Comparison of ENCODE assay signal across 14 cellular contexts in the genomic region with DNA sequence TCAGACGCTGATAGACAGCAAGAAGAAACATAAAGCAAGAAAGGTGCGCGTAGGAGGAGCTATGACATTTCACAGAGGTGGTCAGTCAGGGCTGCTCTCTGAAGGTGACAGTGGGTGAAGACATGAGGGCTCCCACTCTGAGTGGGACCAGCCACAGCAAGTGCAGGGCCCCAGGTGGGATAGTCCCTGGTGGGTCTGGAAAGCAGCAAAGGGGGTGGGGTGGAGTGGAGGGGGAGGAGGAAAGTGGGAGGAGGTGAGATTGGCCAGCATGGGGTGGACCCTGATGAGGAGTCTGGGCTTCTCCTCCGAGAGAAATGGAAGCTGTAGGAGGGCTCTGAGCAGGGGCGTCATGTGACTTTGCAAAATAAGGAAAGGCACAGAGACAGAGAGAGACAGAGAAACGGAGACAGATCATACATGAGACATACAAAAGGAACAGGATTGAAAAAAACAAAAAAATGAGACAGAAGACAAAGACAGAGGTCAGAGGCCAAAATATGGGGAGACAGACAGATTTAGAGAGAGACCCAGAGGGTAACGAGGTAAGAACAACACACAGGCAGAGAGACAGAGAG. TPM values are rescaled to one million over a fixed set of nuclear protein-coding genes. Genes with fewer than 3 reads are reported as not detected.
DNase-seq lines count a peak whose midpoint lies in the region; ATAC-seq and TF ChIP-seq lines count a peak whose summit lies in the region.
"Had no signal": no experiment of that assay in that cellular context is flagged by ENCODE, and none has a peak within 500 bp of the region (broad histone marks: within the 10 kb centered on the region; RNA-seq: fewer than 3 reads in every experiment).

No MANE protein-coding gene starts in this region.

- H3K27ac ChIP-seq in CD4-positive, alpha-beta memory T cell (ENCODE audit: low read depth, low read length) = no peak overlapping the region
- H3K27ac ChIP-seq in lower lobe of right lung = no peak overlapping the region
- H3K27ac ChIP-seq: esophagus muscularis mucosa, psoas muscle, RWPE1, thoracic aorta had no signal

- peaks cover 34% of the 10 kb centered on the region for H3K36me3 ChIP-seq in CD4-positive, alpha-beta memory T cell (ENCODE audit: insufficient read depth, low read length)
- H3K36me3 ChIP-seq in lower lobe of right lung = peaks cover 5% of the 10 kb centered on the region
- H3K36me3 ChIP-seq: thoracic aorta had no signal

- peak overlapping the region; percentile 46 to 93 (median 76) for H3K4me3 Mint-ChIP-seq in CD4-positive, alpha-beta memory T cell
- H3K4me3 Mint-ChIP-seq in activated T-helper 17 cell treated with anti-CD3 and anti-CD28 coated beads, Interleukin-2, amount 50 U/mL, for 72 hours = peak overlapping the region; percentile 98
- H3K4me3 Mint-ChIP-seq in naive thymus-derived CD8-positive, alpha-beta T cell = peak overlapping the region in 9 of 10 donors; percentile 57 to 97 (median 79)

- CTCF ChIA-PET in CD4-positive, alpha-beta memory T cell (lab: Charles Lee; ENCODE audit: partially characterized antibody) = interaction anchor here (0.8 to 1.7 kb wide), 2 partner anchors 57 to 70 kb away, joined by 3 read pairs; no protein-coding TSS in a partner anchor

- H3K27me3 ChIP-seq in CD4-positive, alpha-beta memory T cell (ENCODE audit: insufficient read depth, low read length) = no peaks in the 10 kb centered on the region
- H3K27me3 ChIP-seq in lower lobe of right lung (ENCODE audit: low read depth) = no peaks in the 10 kb centered on the region
- H3K27me3 ChIP-seq: esophagus muscularis mucosa had no signal

- no peak for DNase-seq in CD4-positive, alpha-beta memory T cell
- DNase-seq in GM12865 (ENCODE audit: low read depth) (no peak), NOMO-1 treated with DMSO at 0.1 percent for 48 hours (lab: John Stamatoyannopoulos, UW; ENCODE audit: unreplicated experiment) (no peak), DMS114 treated with DMSO at 0.1 percent for 48 hours (lab: John Stamatoyannopoulos, UW; ENCODE audit: unreplicated experiment) (no peak), lower lobe of right lung (no peak)
- DNase-seq in naive thymus-derived CD8-positive, alpha-beta T cell = no peak
- DNase-seq: anterior cingulate cortex, dermis blood vessel endothelial cell, NCI-H748 treated with DMSO at 0.1 percent for 48 hours, psoas muscle had no signal

- H3K9me3 Mint-ChIP-seq in CD4-positive, alpha-beta memory T cell = peaks cover 0 to 2% (median 0%) of the 10 kb centered on the region in 8 donors
- H3K9me3 Mint-ChIP-seq in activated T-helper 17 cell treated with anti-CD3 and anti-CD28 coated beads, Interleukin-2, amount 50 U/mL, for 72 hours = no peaks in the 10 kb centered on the region
- no peaks in the 10 kb centered on the region for H3K9me3 Mint-ChIP-seq in naive thymus-derived CD8-positive, alpha-beta T cell

- H3K4me1 ChIP-seq in CD4-positive, alpha-beta memory T cell (ENCODE audit: insufficient read depth, low read length) = peaks cover 60% of the 10 kb centered on the region
- H3K4me1 ChIP-seq in lower lobe of right lung = peaks cover 17% of the 10 kb centered on the region

- TF ChIP-seq CTCF in GM12865 (IDR thresholded peaks at IDR 0.05; ENCODE audit: insufficient read depth, low read depth, low read length, missing control alignments) (no peak), lower lobe of right lung (IDR thresholded peaks at IDR 0.05) (no peak)

- H3K4me1 Mint-ChIP-seq in CD4-positive, alpha-beta memory T cell = peaks cover 30 to 68% (median 52%) of the 10 kb centered on the region in 4 donors
- peaks cover 37% of the 10 kb centered on the region for H3K4me1 Mint-ChIP-seq in activated T-helper 17 cell treated with anti-CD3 and anti-CD28 coated beads, Interleukin-2, amount 50 U/mL, for 72 hours
- peaks cover 38 to 70% (median 52%) of the 10 kb centered on the region in 4 donors for H3K4me1 Mint-ChIP-seq in naive thymus-derived CD8-positive, alpha-beta T cell

- H3K27ac Mint-ChIP-seq in CD4-positive, alpha-beta memory T cell = peak overlapping the region; percentile 48 to 94 (median 83)
- peak overlapping the region; percentile 97 for H3K27ac Mint-ChIP-seq in activated T-helper 17 cell treated with anti-CD3 and anti-CD28 coated beads, Interleukin-2, amount 50 U/mL, for 72 hours
- H3K27ac Mint-ChIP-seq in naive thymus-derived CD8-positive, alpha-beta T cell = peak overlapping the region; percentile 75 to 100 (median 82)

- no peak overlapping the region for H3K4me3 ChIP-seq in CD4-positive, alpha-beta memory T cell (ENCODE audit: low read length in 2 of 2)
- peak overlapping the region; percentile 75 for H3K4me3 ChIP-seq in GM12865 (ENCODE audit: low read depth, low read length)
- no peak overlapping the region for H3K4me3 ChIP-seq in lower lobe of right lung
- H3K4me3 ChIP-seq: esophagus muscularis mucosa, psoas muscle, thoracic aorta had no signal

- peaks cover 32 to 73% of the 10 kb centered on the region in 2 donors for H3K36me3 Mint-ChIP-seq in CD4-positive, alpha-beta memory T cell
- H3K36me3 Mint-ChIP-seq in activated T-helper 17 cell treated with anti-CD3 and anti-CD28 coated beads, Interleukin-2, amount 50 U/mL, for 72 hours (ENCODE audit: low read depth) = peaks cover 93% of the 10 kb centered on the region
- H3K36me3 Mint-ChIP-seq in naive thymus-derived CD8-positive, alpha-beta T cell = peaks cover 9 to 64% (median 18%) of the 10 kb centered on the region in 3 donors

- H3K27me3 Mint-ChIP-seq in CD4-positive, alpha-beta memory T cell = no peaks in the 10 kb centered on the region
- no peaks in the 10 kb centered on the region for H3K27me3 Mint-ChIP-seq in activated T-helper 17 cell treated with anti-CD3 and anti-CD28 coated beads, Interleukin-2, amount 50 U/mL, for 72 hours
- no peaks in the 10 kb centered on the region for H3K27me3 Mint-ChIP-seq in naive thymus-derived CD8-positive, alpha-beta T cell

- intact Hi-C loops in CD4-positive, alpha-beta memory T cell (cut with micrococcal nuclease) = loop anchor here (10.0 kb wide), 1 partner anchor 240 kb away; a partner anchor contains a TSS
- intact Hi-C loops in lower lobe of right lung (cut with DNase I) = no loop called here

- H3K9me3 ChIP-seq in CD4-positive, alpha-beta memory T cell (ENCODE audit: control insufficient read depth in 1 of 2, low read length in 2 of 2) = no peaks in the 10 kb centered on the region
- H3K9me3 ChIP-seq in lower lobe of right lung = no peaks in the 10 kb centered on the region
- H3K9me3 ChIP-seq: esophagus muscularis mucosa, psoas muscle, thoracic aorta had no signal

- ATAC-seq in activated T-helper 17 cell treated with anti-CD3 and anti-CD28 coated beads, Interleukin-2, amount 50 U/mL, for 72 hours (replicated peaks) = no peak
- no peak for ATAC-seq in naive thymus-derived CD8-positive, alpha-beta T cell
- ATAC-seq in lower lobe of right lung = no peak
- ATAC-seq: psoas muscle had no signal

- POLR2A ChIA-PET in CD4-positive, alpha-beta memory T cell (lab: Charles Lee; ENCODE audit: partially characterized antibody) = interaction anchor here (1.1 kb wide), 1 partner anchor 19 kb away, joined by 4 read pairs; no protein-coding TSS in a partner anchor
- POLR2A ChIA-PET in naive thymus-derived CD8-positive, alpha-beta T cell (lab: Charles Lee) = interaction anchor here (0.7 kb wide), 2 partner anchors 95 to 1699 kb away, joined by 5 to 7 read pairs; no protein-coding TSS in a partner anchor

RNA-seq across cellular contexts. Expression of a gene that starts 2.7 kb away (rescaled TPM):
- total RNA-seq in CD4-positive, alpha-beta memory T cell = 100 to 1,000 TPM; 346 to 361 TPM
- polyA plus RNA-seq in CD4-positive, alpha-beta memory T cell = 100 to 1,000 TPM; 142 to 177 TPM
- 100 to 1,000 TPM; 310 to 354 TPM for total RNA-seq in activated T-helper 17 cell treated with anti-CD3 and anti-CD28 coated beads, Interleukin-2, amount 50 U/mL, for 72 hours
- total RNA-seq in naive thymus-derived CD8-positive, alpha-beta T cell = 100 to 1,000 TPM; 221 to 228 TPM
- polyA plus RNA-seq in naive thymus-derived CD8-positive, alpha-beta T cell = 100 to 1,000 TPM in 2 of 3 donors, 10 to 100 TPM in 1; 85.0 to 113 (median 113) TPM
- 11.4 TPM for total RNA-seq in lower lobe of right lung
- total RNA-seq: dermis blood vessel endothelial cell had no signal

RNA-seq across cellular contexts. Expression of a gene that starts 3.9 kb away (rescaled TPM):
- 100 to 1,000 TPM; 320 to 340 TPM for total RNA-seq in CD4-positive, alpha-beta memory T cell
- 100 to 1,000 TPM; 364 to 424 TPM for polyA plus RNA-seq in CD4-positive, alpha-beta memory T cell
- total RNA-seq in activated T-helper 17 cell treated with anti-CD3 and anti-CD28 coated beads, Interleukin-2, amount 50 U/mL, for 72 hours = 100 to 1,000 TPM; 172 to 301 TPM
- total RNA-seq in naive thymus-derived CD8-positive, alpha-beta T cell = 100 to 1,000 TPM; 335 to 346 TPM
- polyA plus RNA-seq in naive thymus-derived CD8-positive, alpha-beta T cell = 100 to 1,000 TPM; 400 to 435 (median 432) TPM
- total RNA-seq in lower lobe of right lung = 229 TPM

RNA-seq across cellular contexts. Expression of a gene that starts 32.4 kb away (rescaled TPM):
- 100 to 1,000 TPM; 151 to 155 TPM for total RNA-seq in CD4-positive, alpha-beta memory T cell
- polyA plus RNA-seq in CD4-positive, alpha-beta memory T cell = 10 to 100 TPM in 1 of 2 donors, 1 to 10 TPM in 1; 4.0 to 24.4 TPM
- 100 to 1,000 TPM; 312 to 393 TPM for total RNA-seq in activated T-helper 17 cell treated with anti-CD3 and anti-CD28 coated beads, Interleukin-2, amount 50 U/mL, for 72 hours
- 10 to 100 TPM; 52.9 to 57.6 TPM for total RNA-seq in naive thymus-derived CD8-positive, alpha-beta T cell
- 1 to 10 TPM; 3.2 to 8.5 (median 4.8) TPM for polyA plus RNA-seq in naive thymus-derived CD8-positive, alpha-beta T cell
- total RNA-seq in lower lobe of right lung = 454 TPM

Comparison
In these comparisons a context has a peak if more than half of its experiments do, and no peak if none do; other contexts are left out.
1. RNA of a gene that starts 2.7 kb away (total RNA-seq): 346 to 361 TPM in CD4-positive, alpha-beta memory T cell, 310 to 354 TPM in activated T-helper 17 cell treated with anti-CD3 and anti-CD28 coated beads, Interleukin-2, amount 50 U/mL, for 72 hours and 221 to 228 TPM in naive thymus-derived CD8-positive, alpha-beta T cell; 11.4 TPM in lower lobe of right lung (single experiment); every median in the first group is over 10 times any median in the second.
2. Peak in every context shown above with its lines, with median percentiles within 50 percentile points of each other: H3K27ac Mint-ChIP-seq and H3K4me3 Mint-ChIP-seq.